Comparison of ENCODE assay signal across 24 cellular contexts in the genomic region with DNA sequence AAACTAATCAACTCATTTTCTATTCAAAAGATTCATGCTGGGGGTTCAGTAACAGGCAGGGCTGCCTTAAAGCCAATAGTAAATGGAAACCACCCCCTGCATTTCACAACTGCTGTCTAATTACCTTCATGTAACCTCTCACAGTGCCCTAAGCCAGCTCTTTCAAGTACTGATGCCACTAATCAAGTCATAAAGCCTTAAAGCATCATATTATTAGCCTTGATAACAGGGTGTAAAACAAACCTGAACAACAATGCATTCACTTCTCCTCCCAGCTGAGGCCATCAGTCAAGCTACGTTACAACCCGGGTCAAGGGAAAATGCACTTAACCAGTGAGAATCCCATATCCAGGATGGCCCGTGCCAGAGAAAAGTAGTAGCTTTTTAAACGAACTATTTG. TPM values are rescaled to one million over a fixed set of nuclear protein-coding genes. Genes with fewer than 3 reads are reported as not detected.
DNase-seq lines count a peak whose midpoint lies in the region; ATAC-seq and TF ChIP-seq lines count a peak whose summit lies in the region.
"Had no signal": no experiment of that assay in that cellular context is flagged by ENCODE, and none has a peak within 500 bp of the region (broad histone marks: within the 10 kb centered on the region; RNA-seq: fewer than 3 reads in every experiment).

No MANE protein-coding gene starts in this region.

- no peak for ATAC-seq in activated T-helper 17 cell treated with anti-CD3 and anti-CD28 coated beads, Interleukin-2, amount 50 U/mL, for 72 hours (replicated peaks)
- ATAC-seq: activated T-cell treated with anti-CD3 and anti-CD28 coated beads, Interleukin-2, amount 50 U/mL, for 4 hours had no signal

- H3K4me2 ChIP-seq in KMS-11, result peak overlapping the region; percentile 27; the same call in 1 of the 2 replicates
- peak overlapping the region; percentile 49 for H3K4me2 ChIP-seq in neural progenitor cell

- no peaks in the 10 kb centered on the region for H3K36me3 ChIP-seq in KMS-11 (ENCODE audit: insufficient read depth)
- H3K36me3 ChIP-seq in neural progenitor cell, result no peaks in the 10 kb centered on the region
- H3K36me3 ChIP-seq: esophagus muscularis mucosa, sigmoid colon, tibial nerve, WERI-Rb-1 had no signal

- no peak overlapping the region for H3K9ac ChIP-seq in KMS-11
- no peak overlapping the region for H3K9ac ChIP-seq in neural progenitor cell

- TF ChIP-seq CTCF in KMS-11 (conservative IDR thresholded peaks at IDR 0.05; ENCODE audit: low read depth, low read length) (no peak), neural progenitor cell (IDR thresholded peaks at IDR 0.05) (no peak)

- H3K4me1 ChIP-seq in KMS-11 (ENCODE audit: low read depth, poor library complexity, severe bottlenecking) (peaks cover 22% of the 10 kb centered on the region), neural progenitor cell (peaks cover 23% of the 10 kb centered on the region)
- H3K4me1 ChIP-seq: tibial nerve had no signal

- H3K27ac ChIP-seq in KMS-11, result no peak overlapping the region
- H3K27ac ChIP-seq in neural progenitor cell, result peak overlapping the region; percentile 21
- H3K27ac ChIP-seq: esophagus muscularis mucosa, sigmoid colon, tibial nerve, WERI-Rb-1 had no signal

- H2AFZ ChIP-seq in KMS-11 (ENCODE audit: low read depth) (no peak overlapping the region), neural progenitor cell (replicated peaks) (no peak overlapping the region)

- H3K9me3 ChIP-seq in neural progenitor cell (ENCODE audit: low read depth), result no peaks in the 10 kb centered on the region
- H3K9me3 ChIP-seq: esophagus muscularis mucosa, sigmoid colon, tibial nerve had no signal

- peaks cover 9% of the 10 kb centered on the region for H3K36me3 Mint-ChIP-seq in activated T-helper 17 cell treated with anti-CD3 and anti-CD28 coated beads, Interleukin-2, amount 50 U/mL, for 72 hours (ENCODE audit: low read depth)
- peaks cover 5% of the 10 kb centered on the region for H3K36me3 Mint-ChIP-seq in neural progenitor cell
- H3K36me3 Mint-ChIP-seq in immature natural killer cell, result no peaks in the 10 kb centered on the region

- peak; percentile 56 for DNase-seq in activated CD8-positive, alpha-beta memory T cell treated with anti-CD3 and anti-CD28 coated beads for 24 hours
- DNase-seq in activated CD8-positive, alpha-beta memory T cell treated with anti-CD3 and anti-CD28 coated beads, Interleukin-2, amount 50 U/mL, for 48 hours, result no peak
- DNase-seq in neural progenitor cell (ENCODE audit: low spot score) (no peak), immature natural killer cell (no peak), occipital lobe (lab: John Stamatoyannopoulos, UW) (no peak), SW 1271 (lab: John Stamatoyannopoulos, UW) (no peak)
- DNase-seq: activated CD4-positive, alpha-beta T cell treated with anti-CD3 and anti-CD28 coated beads, Interleukin-2, amount 10 ng/mL, durations not matched to agents 24 days and 14 days; activated naive CD4-positive, alpha-beta T cell; activated T-cell treated with anti-CD3 and anti-CD28 coated beads, Interleukin-2, amount 50 U/mL, for 4 hours; caudate nucleus; foreskin fibroblast; H7; KBM-7; NCI-H2171 treated with DMSO at 0.1 percent for 48 hours; NCI-H524; sigmoid colon; stimulated activated CD4-positive, alpha-beta T cell treated with anti-CD3 and anti-CD28 coated beads, Interleukin-4, amount 100 ng/mL, for 1 hour; T-helper 9 cell; WERI-Rb-1 had no signal

- H3K4me3 Mint-ChIP-seq in activated T-helper 17 cell treated with anti-CD3 and anti-CD28 coated beads, Interleukin-2, amount 50 U/mL, for 72 hours, result peak overlapping the region; percentile 54
- H3K4me3 Mint-ChIP-seq in neural progenitor cell, result no peak overlapping the region
- H3K4me3 Mint-ChIP-seq in immature natural killer cell, result peak overlapping the region in 2 of 5 donors; percentile 27 to 58
- H3K4me3 Mint-ChIP-seq: activated CD4-positive, alpha-beta T cell treated with anti-CD3 and anti-CD28 coated beads, Interleukin-2, amount 10 ng/mL, durations not matched to agents 24 days and 14 days; activated T-cell treated with anti-CD3 and anti-CD28 coated beads, Interleukin-2, amount 50 U/mL, for 4 hours; mesothelial cell of epicardium had no signal

- peaks cover 47% of the 10 kb centered on the region for H3K4me1 Mint-ChIP-seq in activated T-helper 17 cell treated with anti-CD3 and anti-CD28 coated beads, Interleukin-2, amount 50 U/mL, for 72 hours
- peaks cover 22% of the 10 kb centered on the region for H3K4me1 Mint-ChIP-seq in neural progenitor cell
- peaks cover 45 to 72% of the 10 kb centered on the region in 2 donors for H3K4me1 Mint-ChIP-seq in immature natural killer cell

- no peak overlapping the region for H3K27ac Mint-ChIP-seq in activated T-helper 17 cell treated with anti-CD3 and anti-CD28 coated beads, Interleukin-2, amount 50 U/mL, for 72 hours
- no peak overlapping the region for H3K27ac Mint-ChIP-seq in neural progenitor cell
- H3K27ac Mint-ChIP-seq in immature natural killer cell, result peak overlapping the region in 3 of 6 donors; percentile 35 to 57 (median 54)
- H3K27ac Mint-ChIP-seq: activated CD4-positive, alpha-beta T cell treated with anti-CD3 and anti-CD28 coated beads, Interleukin-2, amount 10 ng/mL, durations not matched to agents 24 days and 14 days; mesothelial cell of epicardium had no signal

- H3F3A ChIP-seq in neural progenitor cell (ENCODE audit: low read depth), result peaks cover 24% of the 10 kb centered on the region

- H3K27me3 Mint-ChIP-seq in activated T-helper 17 cell treated with anti-CD3 and anti-CD28 coated beads, Interleukin-2, amount 50 U/mL, for 72 hours, result no peaks in the 10 kb centered on the region
- H3K27me3 Mint-ChIP-seq in neural progenitor cell (ENCODE audit: insufficient read depth, low read depth) (peaks cover 2% of the 10 kb centered on the region), immature natural killer cell (ENCODE audit: low read depth in 3 of 3) (peaks cover 4 to 5% (median 4%) of the 10 kb centered on the region in 3 donors)
- H3K27me3 Mint-ChIP-seq: activated CD4-positive, alpha-beta T cell treated with anti-CD3 and anti-CD28 coated beads, Interleukin-2, amount 10 ng/mL, durations not matched to agents 24 days and 14 days had no signal

- H3K79me2 ChIP-seq in KMS-11 (ENCODE audit: insufficient read depth, low read depth), result no peaks in the 10 kb centered on the region; the same call in 1 of the 2 replicates
- H3K79me2 ChIP-seq in neural progenitor cell (ENCODE audit: low read depth), result peaks cover 94% of the 10 kb centered on the region

- H4K20me1 ChIP-seq in KMS-11 (ENCODE audit: insufficient read depth), result no peaks in the 10 kb centered on the region
- H4K20me1 ChIP-seq in neural progenitor cell (ENCODE audit: low read depth), result peaks cover 63% of the 10 kb centered on the region

- H3K27me3 ChIP-seq in KMS-11 (ENCODE audit: insufficient read depth, low read depth), result no peaks in the 10 kb centered on the region
- no peaks in the 10 kb centered on the region for H3K27me3 ChIP-seq in neural progenitor cell
- H3K27me3 ChIP-seq: esophagus muscularis mucosa, sigmoid colon, tibial nerve had no signal

- H3K9me3 Mint-ChIP-seq in activated T-helper 17 cell treated with anti-CD3 and anti-CD28 coated beads, Interleukin-2, amount 50 U/mL, for 72 hours, result no peaks in the 10 kb centered on the region
- peaks cover 5% of the 10 kb centered on the region for H3K9me3 Mint-ChIP-seq in neural progenitor cell
- H3K9me3 Mint-ChIP-seq in immature natural killer cell, result no peaks in the 10 kb centered on the region
- H3K9me3 Mint-ChIP-seq: activated CD4-positive, alpha-beta T cell treated with anti-CD3 and anti-CD28 coated beads, Interleukin-2, amount 10 ng/mL, durations not matched to agents 24 days and 14 days; activated T-cell treated with anti-CD3 and anti-CD28 coated beads, Interleukin-2, amount 50 U/mL, for 4 hours had no signal

- H3K4me3 ChIP-seq in KMS-11 (IDR thresholded peaks at IDR 0.05; ENCODE audit: insufficient read depth, low read depth, low read length) (no peak overlapping the region), neural progenitor cell (no peak overlapping the region)
- H3K4me3 ChIP-seq: esophagus muscularis mucosa, sigmoid colon, tibial nerve had no signal

RNA-seq across cellular contexts. Expression of a gene that starts 33.0 kb away (rescaled TPM):
- 10 to 100 TPM; 16.6 to 32.4 TPM for total RNA-seq in activated T-helper 17 cell treated with anti-CD3 and anti-CD28 coated beads, Interleukin-2, amount 50 U/mL, for 72 hours
- 8.3 and 12.3 TPM in 2 replicates for total RNA-seq in neural progenitor cell (ENCODE audit: low replicate concordance)
- 1 to 10 TPM; 1.5 to 8.8 (median 2.1) TPM for polyA plus RNA-seq in immature natural killer cell
- total RNA-seq in occipital lobe, result 3.7 TPM
